Comparison of ENCODE assay signal across 2 cellular contexts in genomic region chr4:128351502-128351901, GRCh38.
TF ChIP-seq lines count a peak whose summit lies in the region.

No MANE protein-coding gene starts in this region.

TF ChIP-seq in IMR-90, 13 proteins besides CTCF, POLR2A, EP300 and RAD21:
- no peak for TF ChIP-seq MAZ (IDR thresholded peaks at IDR 0.05; ENCODE audit: borderline replicate concordance, low read depth, low read length)
- TF ChIP-seq FOS (IDR thresholded peaks at IDR 0.05; ENCODE audit: low read depth, low read length): no peak
- no peak for TF ChIP-seq MAFK (IDR thresholded peaks at IDR 0.05; ENCODE audit: low read depth, low read length)
- no peak for TF ChIP-seq NFE2L2 (IDR thresholded peaks at IDR 0.05; ENCODE audit: low read depth, low read length)
- TF ChIP-seq CHD1 (IDR thresholded peaks at IDR 0.05; ENCODE audit: low read depth, low read length): no peak
- no peak for TF ChIP-seq MXI1 (IDR thresholded peaks at IDR 0.05; ENCODE audit: borderline replicate concordance, low read depth, low read length)
- TF ChIP-seq RFX5 (IDR thresholded peaks at IDR 0.05; ENCODE audit: low read depth, low read length): no peak

TF ChIP-seq in K562, 482 proteins besides CTCF, POLR2A, EP300 and RAD21:
- TF ChIP-seq FOXJ3 (CRISPR knock-in tag; IDR thresholded peaks at IDR 0.05) (no peak), KLF16 (IDR thresholded peaks at IDR 0.05) (peak; percentile 71), KDM1A (IDR thresholded peaks at IDR 0.05) (0 out of 4 replicates have a peak, but pooled peaks of 1 of the 2 experiments have one; percentile 20), BCLAF1 (IDR thresholded peaks at IDR 0.05; ENCODE audit: borderline replicate concordance in 1 of 2, control insufficient read depth in 1 of 2, low read depth in 2 of 2, low read length in 1 of 2) (no peak), TAL1 (IDR thresholded peaks at IDR 0.05) (peak; percentile 88), MTA2 (IDR thresholded peaks at IDR 0.05; ENCODE audit: low read depth) (peak; percentile 62), ZNF507 (tag; conservative IDR thresholded peaks at IDR 0.05) (no peak), KLF10 (CRISPR knock-in tag; IDR thresholded peaks at IDR 0.05) (no peak), SRF (CRISPR knock-in tag; IDR thresholded peaks at IDR 0.05) (no peak), ZNF197 (CRISPR knock-in tag; IDR thresholded peaks at IDR 0.05; ENCODE audit: low read depth) (no peak), ARID1B (IDR thresholded peaks at IDR 0.05) (peak; percentile 82), ZNF184 (CRISPR knock-in tag; IDR thresholded peaks at IDR 0.05) (no peak), FOXM1 (IDR thresholded peaks at IDR 0.05; ENCODE audit: low read depth) (peak; percentile 61), FOXM1 (CRISPR knock-in tag; IDR thresholded peaks at IDR 0.05; ENCODE audit: low read depth) (no peak), TCF3 (CRISPR knock-in tag; IDR thresholded peaks at IDR 0.05) (peak; percentile 84), ZNF518B (CRISPR knock-in tag; IDR thresholded peaks at IDR 0.05) (no peak), PML (IDR thresholded peaks at IDR 0.05; ENCODE audit: low read length) (peak; percentile 83), TEAD4 (IDR thresholded peaks at IDR 0.05; ENCODE audit: low read length) (peak; percentile 92), TEAD4 (CRISPR knock-in tag; IDR thresholded peaks at IDR 0.05; ENCODE audit: borderline replicate concordance) (no peak), SOX6 (IDR thresholded peaks at IDR 0.05) (peak; percentile 79), CBFA2T2 (conservative IDR thresholded peaks at IDR 0.05) (peak; percentile 86), STAT5A (IDR thresholded peaks at IDR 0.05; ENCODE audit: borderline replicate concordance, low read length) (peak; percentile 51; the same call in 1 of the 2 replicates), ZFP91 (CRISPR knock-in tag; IDR thresholded peaks at IDR 0.05) (no peak), USF2 (CRISPR knock-in tag; IDR thresholded peaks at IDR 0.05) (no peak), SREBF1 (IDR thresholded peaks at IDR 0.05; ENCODE audit: borderline replicate concordance, low read depth, low read length) (no peak), DPF2 (IDR thresholded peaks at IDR 0.05) (peak; percentile 50; the same call in 1 of the 2 replicates), BRF1 (IDR thresholded peaks at IDR 0.05; ENCODE audit: borderline replicate concordance, extremely low read depth, insufficient read length) (no peak), SMARCA4 (IDR thresholded peaks at IDR 0.05) (peak; percentile 73), ZNF764 (CRISPR knock-in tag; IDR thresholded peaks at IDR 0.05; ENCODE audit: low read depth) (no peak), CBFA2T3 (IDR thresholded peaks at IDR 0.05) (peak; percentile 90), TRIM24 (IDR thresholded peaks at IDR 0.05) (peak; percentile 74 to 75), NFIC (IDR thresholded peaks at IDR 0.05) (peak; percentile 35; the same call in 1 of the 2 replicates), ADNP (tag; IDR thresholded peaks at IDR 0.05) (0 out of 2 replicates have a peak, but pooled peaks have one; percentile 14), ELF4 (CRISPR knock-in tag; IDR thresholded peaks at IDR 0.05) (no peak), NCOR1 (IDR thresholded peaks at IDR 0.05) (peak; percentile 80)
